24 cellular contexts compared by ENCODE assay signal in the genomic region with DNA sequence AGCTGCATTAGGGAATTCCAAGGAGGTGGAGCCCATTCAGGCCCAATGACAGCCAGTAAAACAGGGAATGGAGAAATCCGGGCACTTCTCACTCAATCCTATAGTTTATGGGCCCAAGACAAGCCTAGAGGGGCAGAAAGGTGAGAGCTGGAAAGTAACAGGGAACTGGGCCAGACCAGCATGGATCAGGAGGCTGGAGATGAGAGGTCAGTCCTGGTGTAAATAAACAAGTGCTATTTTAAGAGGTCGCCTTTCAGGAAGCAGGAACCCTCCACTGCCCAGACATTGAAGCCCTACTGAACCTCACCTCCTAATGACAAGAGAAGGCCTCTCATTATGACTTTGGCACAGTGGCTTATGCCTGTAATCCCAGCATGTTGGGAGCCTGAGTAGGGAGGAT. TPM values are rescaled to one million over a fixed set of nuclear protein-coding genes. Genes with fewer than 3 reads are reported as not detected.
"Had no signal": no experiment of that assay in that cellular context is flagged by ENCODE, and none has a peak within 500 bp of the region (broad histone marks: within the 10 kb centered on the region; RNA-seq: fewer than 3 reads in every experiment).

No MANE protein-coding gene starts in this region.

- ATAC-seq: effector memory CD8-positive, alpha-beta T cell; heart left ventricle; psoas muscle; sciatic nerve; stimulated activated naive B cell treated with anti-CD40 and anti-IgM and Interleukin-4, amounts not matched to agents 10 μg/mL and 1 μg/mL and 100 μg/mL, for 72 hours had no signal

- H3K27ac ChIP-seq: heart left ventricle, left ventricle myocardium inferior, neutrophil, psoas muscle had no signal

- H3K4me1 Mint-ChIP-seq: naive B cell had no signal

- H3K36me3 Mint-ChIP-seq: naive B cell; stimulated activated naive B cell treated with anti-CD40 and anti-IgM and Interleukin-4, amounts not matched to agents 10 μg/mL and 1 μg/mL and 100 μg/mL, for 72 hours had no signal

- H3K4me1 ChIP-seq: left ventricle myocardium inferior, psoas muscle had no signal

- H3K4me3 Mint-ChIP-seq: dendritic cell treated with granulocyte-macrophage colony-stimulating factor and Interleukin-4, amounts not matched to agents 40 ng/mL and 50 ng/mL, for 4 days; effector memory CD8-positive, alpha-beta T cell; nephron; stimulated activated naive B cell treated with anti-CD40 and anti-IgM and Interleukin-4, amounts not matched to agents 10 μg/mL and 1 μg/mL and 100 μg/mL, for 72 hours had no signal

- H3K9me3 Mint-ChIP-seq: dendritic cell treated with granulocyte-macrophage colony-stimulating factor and Interleukin-4, amounts not matched to agents 40 ng/mL and 50 ng/mL, for 4 days; effector memory CD8-positive, alpha-beta T cell; nephron; stimulated activated naive B cell treated with anti-CD40 and anti-IgM and Interleukin-4, amounts not matched to agents 10 μg/mL and 1 μg/mL and 100 μg/mL, for 72 hours had no signal

- H3K9me3 ChIP-seq: heart left ventricle, left ventricle myocardium inferior, neutrophil, psoas muscle had no signal

- H3K36me3 ChIP-seq: heart left ventricle, left ventricle myocardium inferior, neutrophil had no signal

- H3K4me3 ChIP-seq: heart left ventricle, left ventricle myocardium inferior, psoas muscle had no signal

- H3K27ac Mint-ChIP-seq: dendritic cell treated with granulocyte-macrophage colony-stimulating factor and Interleukin-4, amounts not matched to agents 40 ng/mL and 50 ng/mL, for 4 days; effector memory CD8-positive, alpha-beta T cell; naive B cell; nephron; stimulated activated naive B cell treated with anti-CD40 and anti-IgM and Interleukin-4, amounts not matched to agents 10 μg/mL and 1 μg/mL and 100 μg/mL, for 72 hours had no signal

- DNase-seq: cerebellar nuclear complex; effector memory CD8-positive, alpha-beta T cell; heart left ventricle; hypothalamus; islet precursor cell; left ventricle myocardium inferior; mesendoderm; naive B cell; psoas muscle; retina; stimulated activated CD4-positive, alpha-beta T cell treated with anti-CD3 and anti-CD28 coated beads, Interleukin-2, amount 100 ng/mL, for 24 hours; stimulated activated CD4-positive, alpha-beta T cell treated with anti-CD3 and anti-CD28 coated beads, Interleukin-4, amount 100 ng/mL, for 4 hours; stimulated activated naive B cell treated with anti-CD40 and anti-IgM and Interleukin-4, amounts not matched to agents 10 μg/mL and 1 μg/mL and 100 μg/mL, for 72 hours; trophoblast cell had no signal

RNA-seq across cellular contexts. Expression of a gene that starts 57.2 kb away (rescaled TPM):
- total RNA-seq: epithelial cell of proximal tubule, frontal cortex, glomerular endothelial cell, heart left ventricle, left ventricle myocardium inferior, lung microvascular endothelial cell, osteoblast, sciatic nerve, urinary bladder had no signal
